ENCODE assay signal across 23 cellular contexts in the genomic region with DNA sequence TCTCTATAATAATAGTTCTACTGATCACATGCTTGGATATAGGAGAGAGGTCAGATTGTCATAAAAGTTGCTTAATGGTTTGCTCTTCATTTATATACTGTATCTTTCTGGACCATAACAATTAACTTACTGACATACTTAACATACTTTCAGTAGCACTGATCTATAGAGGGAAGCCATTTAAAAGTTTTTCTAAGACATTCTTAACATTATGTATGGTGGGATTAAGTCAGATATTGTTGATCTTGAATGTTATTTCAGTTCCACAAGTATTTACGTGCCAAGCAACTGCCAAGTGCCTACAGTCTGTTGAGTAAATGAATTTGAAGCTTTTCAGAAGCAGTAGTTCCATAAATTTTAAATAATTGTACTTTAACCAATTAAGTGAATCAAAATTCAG.
"Had no signal": no experiment of that assay in that cellular context is flagged by ENCODE, and none has a peak within 500 bp of the region (broad histone marks: within the 10 kb centered on the region; RNA-seq: fewer than 3 reads in every experiment).

No MANE protein-coding gene starts in this region.

- H3K4me3 ChIP-seq: adrenal gland, ascending aorta, cardiac muscle cell, left ventricle myocardium inferior, sigmoid colon, thoracic aorta had no signal

- DNase-seq: activated CD4-positive, alpha-beta T cell treated with anti-CD3 and anti-CD28 coated beads, Interleukin-2, amount 50 U/mL, for 1 hour; activated CD4-positive, CD25-positive, alpha-beta regulatory T cell treated with anti-CD3 and anti-CD28 coated beads, Interleukin-2, amount 50 U/mL, for 72 hours; activated CD8-positive, alpha-beta T cell treated with anti-CD3 and anti-CD28 coated beads, Interleukin-2, amount 10 ng/mL, durations not matched to agents 7 days and 5 days; activated gamma-delta T cell treated with Interleukin-2 at 50 U/mL for 16 hours; adrenal gland; effector CD4-positive, alpha-beta T cell; immature natural killer cell; kidney glomerular epithelial cell; left ventricle myocardium inferior; nephron progenitor cell; nucleus accumbens; sigmoid colon; stimulated activated CD4-positive, alpha-beta T cell treated with anti-CD3 and anti-CD28 coated beads, Interleukin-4, amount 100 ng/mL, for 24 hours; stimulated activated naive CD4-positive, alpha-beta T cell treated with Interleukin-2 at 50 U/mL for 16 hours; T-cell; WERI-Rb-1 had no signal

- H3K27me3 ChIP-seq: adrenal gland, ascending aorta, cardiac muscle cell, sigmoid colon had no signal

- H3K27ac ChIP-seq: adrenal gland, ascending aorta, cardiac muscle cell, left ventricle myocardium inferior, sigmoid colon, thoracic aorta, WERI-Rb-1 had no signal

- H3K27me3 Mint-ChIP-seq: dendritic cell treated with granulocyte-macrophage colony-stimulating factor and Interleukin-4, amounts not matched to agents 40 ng/mL and 50 ng/mL, for 4 days; T-cell; type B pancreatic cell had no signal

- FAIRE-seq: endometrium had no signal

- H3K9me3 Mint-ChIP-seq: activated naive CD4-positive, alpha-beta T cell treated with anti-CD3 and anti-CD28 coated beads, Interleukin-2, amount 50 U/mL, for 72 hours; dendritic cell treated with granulocyte-macrophage colony-stimulating factor and Interleukin-4, amounts not matched to agents 40 ng/mL and 50 ng/mL, for 4 days; immature natural killer cell; nephron progenitor cell; T-cell; type B pancreatic cell had no signal

- H3K4me3 Mint-ChIP-seq: activated CD8-positive, alpha-beta T cell treated with anti-CD3 and anti-CD28 coated beads, Interleukin-2, amount 10 ng/mL, durations not matched to agents 7 days and 5 days; dendritic cell treated with granulocyte-macrophage colony-stimulating factor and Interleukin-4, amounts not matched to agents 40 ng/mL and 50 ng/mL, for 4 days; immature natural killer cell; nephron progenitor cell; T-cell; type B pancreatic cell had no signal

- H3K27ac Mint-ChIP-seq: activated CD8-positive, alpha-beta T cell treated with anti-CD3 and anti-CD28 coated beads, Interleukin-2, amount 10 ng/mL, durations not matched to agents 7 days and 5 days; activated naive CD4-positive, alpha-beta T cell treated with anti-CD3 and anti-CD28 coated beads, Interleukin-2, amount 50 U/mL, for 72 hours; dendritic cell treated with granulocyte-macrophage colony-stimulating factor and Interleukin-4, amounts not matched to agents 40 ng/mL and 50 ng/mL, for 4 days; nephron progenitor cell; T-cell; type B pancreatic cell had no signal

- ATAC-seq: activated CD8-positive, alpha-beta T cell treated with anti-CD3 and anti-CD28 coated beads, Interleukin-2, amount 10 ng/mL, durations not matched to agents 7 days and 5 days; activated naive CD4-positive, alpha-beta T cell treated with anti-CD3 and anti-CD28 coated beads, Interleukin-2, amount 50 U/mL, for 72 hours; T-cell had no signal

- H3K4me1 Mint-ChIP-seq: nephron progenitor cell, T-cell had no signal

- H3K4me1 ChIP-seq: adrenal gland, ascending aorta, sigmoid colon had no signal

- H3K9me3 ChIP-seq: adrenal gland, ascending aorta, left ventricle myocardium inferior, sigmoid colon, thoracic aorta had no signal
